In the genomic region with DNA sequence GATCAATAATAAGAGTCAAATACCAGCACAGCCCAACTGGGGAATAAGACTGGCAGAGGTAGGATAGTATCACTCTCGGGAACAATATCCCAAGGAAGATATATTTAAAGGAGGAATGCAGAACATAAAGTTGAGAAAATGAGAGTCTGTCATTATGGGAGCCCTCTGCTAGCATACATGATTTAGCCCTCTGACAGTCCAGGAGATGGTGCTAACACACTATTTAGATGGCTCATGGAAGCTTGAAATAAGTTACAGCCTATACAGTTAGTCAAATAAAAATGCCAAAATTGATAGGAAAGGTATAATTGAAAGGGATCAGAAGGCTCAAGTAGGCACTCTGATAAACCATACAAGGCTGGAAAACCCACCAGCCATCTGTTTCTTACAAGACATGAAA, we compare ENCODE assay signal across 12 cellular contexts.
DNase-seq lines count a peak whose midpoint lies in the region; ATAC-seq, FAIRE-seq and TF ChIP-seq lines count a peak whose summit lies in the region.
"Had no signal": no experiment of that assay in that cellular context is flagged by ENCODE, and none has a peak within 500 bp of the region (broad histone marks: within the 10 kb centered on the region; RNA-seq: fewer than 3 reads in every experiment).

No MANE protein-coding gene starts in this region.

- H2BK12ac ChIP-seq in H1 (ENCODE audit: low read depth, low read length): no peak overlapping the region

- TF ChIP-seq CTCF in GM13977 (IDR thresholded peaks at IDR 0.05; ENCODE audit: extremely low read depth, insufficient read depth, missing control alignments) (peak; percentile 6), OCI-LY7 (conservative IDR thresholded peaks at IDR 0.05; ENCODE audit: low read length) (0 out of 2 replicates have a peak, but pooled peaks have one; percentile 26), H1 (IDR thresholded peaks at IDR 0.05; ENCODE audit: control extremely low read depth in 1 of 3, insufficient read depth in 1 of 3, low read depth in 1 of 3, low read length in 3 of 3) (peak in 2 of 3 experiments; percentile 7 to 35; a peak in 2 of 4 replicates), osteocyte (IDR thresholded peaks at IDR 0.05) (peak; percentile 33)

- no peak overlapping the region for H3K18ac ChIP-seq in H1 (ENCODE audit: extremely low read depth, low read length)

- intact Hi-C loops in OCI-LY7 (cut with micrococcal nuclease; ENCODE audit: unreplicated experiment) (no loop called here), left colon (cut with DNase I, micrococcal nuclease) (no loop called here)

- in situ Hi-C loops in GM13977 (cut with MboI; ENCODE audit: low pct_unique_long_range_greater_than_20kb, low sequenced_read_pairs, unreplicated experiment): no loop called here

- H3K9me3 Mint-ChIP-seq in osteocyte (ENCODE audit: unreplicated experiment): peaks cover 4% of the 10 kb centered on the region

- H2AFZ ChIP-seq in OCI-LY7 (ENCODE audit: low read length) (no peak overlapping the region), H1 (ENCODE audit: low read length) (no peak overlapping the region)

- no peak overlapping the region for H4K91ac ChIP-seq in H1 (replicated peaks; ENCODE audit: insufficient read length, low read length)

- no peaks in the 10 kb centered on the region for H3K79me1 ChIP-seq in H1 (ENCODE audit: low read depth, low read length)

- H3K27me3 Mint-ChIP-seq in osteocyte (ENCODE audit: unreplicated experiment): no peaks in the 10 kb centered on the region

- POLR2A ChIA-PET in OCI-LY7 (lab: Charles Lee) (no interaction called here), H1 (lab: Charles Lee; ENCODE audit: partially characterized antibody) (no interaction called here)

- H2BK15ac ChIP-seq in H1 (ENCODE audit: low read length): no peak overlapping the region

- H3K27me3 ChIP-seq in H1 (replicated peaks in 1 of 4; ENCODE audit: control insufficient read depth in 3 of 4, extremely low read depth in 1 of 4, insufficient read depth in 3 of 4, low read length in 3 of 4): no peaks in the 10 kb centered on the region

- no peak for TF ChIP-seq EP300 in H1 (IDR thresholded peaks at IDR 0.05; ENCODE audit: borderline replicate concordance in 1 of 2, low read depth in 2 of 2, low read length in 2 of 2)

- no peak for DNase-seq in GM13977 (ENCODE audit: low spot score)
- no peak for DNase-seq in OCI-LY7 (ENCODE audit: low spot score)
- no peak for DNase-seq in H1 (ENCODE audit: low read depth in 1 of 2, low spot score in 2 of 2)
- no peak for DNase-seq in osteocyte (ENCODE audit: extremely low spot score, unreplicated experiment)
- DNase-seq in stimulated activated CD4-positive, alpha-beta T cell treated with anti-CD3 and anti-CD28 coated beads, Interleukin-4, amount 100 ng/mL, for 4 hours: no peak
- DNase-seq in left colon: no peak
- DNase-seq: activated CD8-positive, alpha-beta memory T cell treated with anti-CD3 and anti-CD28 coated beads, Interleukin-2, amount 50 U/mL, for 4 hours; glutamatergic neuron; mucosa of descending colon; NCI-H748 treated with DMSO at 0.1 percent for 48 hours had no signal

- H3K23ac ChIP-seq in H1 (ENCODE audit: insufficient read length): no peak overlapping the region

- BruUV-seq in OCI-LY7 (replicated peaks; lab: Mats Ljungman, UMichigan): no TSS peak

- H3K27ac ChIP-seq in OCI-LY7 (ENCODE audit: low read depth, low read length, poor library complexity, severe bottlenecking) (no peak overlapping the region), H1 (ENCODE audit: low read depth, low read length) (no peak overlapping the region)
- H3K27ac ChIP-seq: skin epidermis had no signal

- H3K79me2 ChIP-seq in OCI-LY7 (ENCODE audit: insufficient read depth, low read depth, low read length) (no peaks in the 10 kb centered on the region), H1 (ENCODE audit: control insufficient read depth in 1 of 2, insufficient read depth in 2 of 2, low read length in 2 of 2) (no peaks in the 10 kb centered on the region)

- ATAC-seq in HG02610 (IDR thresholded peaks at IDR 0.05; ENCODE audit: unreplicated experiment): no peak
- no peak for ATAC-seq in left colon
- ATAC-seq: mucosa of descending colon had no signal

- H3K23me2 ChIP-seq in H1 (ENCODE audit: low read depth, low read length): no peaks in the 10 kb centered on the region

- CTCF ChIA-PET in OCI-LY7 (lab: Charles Lee; ENCODE audit: unreplicated experiment): no interaction called here
- CTCF ChIA-PET in H1 (lab: Charles Lee; ENCODE audit: partially characterized antibody): interaction anchor here (1.1 to 2.4 kb wide), 3 partner anchors 142 to 272 kb away, joined by 3 to 5 read pairs (median 3); no protein-coding TSS in a partner anchor

- no peak overlapping the region for H3K9ac ChIP-seq in H1 (replicated peaks in 1 of 4; ENCODE audit: extremely low read depth in 1 of 4, low read depth in 3 of 4, low read length in 3 of 4)

- H3K27ac Mint-ChIP-seq in osteocyte (ENCODE audit: unreplicated experiment): no peak overlapping the region

- no peak overlapping the region for H2BK120ac ChIP-seq in H1 (replicated peaks; ENCODE audit: low read depth, low read length)

- no peak overlapping the region for H3K56ac ChIP-seq in H1 (replicated peaks; ENCODE audit: insufficient read length, low read depth, low read length)

- peak; percentile 48 to 56 for TF ChIP-seq RAD21 in H1 (IDR thresholded peaks at IDR 0.05 in 1 of 2, conservative IDR thresholded peaks at IDR 0.05 in 1 of 2; ENCODE audit: low read depth in 2 of 2, low read length in 2 of 2)

- no peak overlapping the region for H2BK20ac ChIP-seq in H1 (ENCODE audit: low read length)

- no peaks in the 10 kb centered on the region for H3K36me3 ChIP-seq in OCI-LY7 (ENCODE audit: insufficient read depth, low read length)
- no peaks in the 10 kb centered on the region for H3K36me3 ChIP-seq in H1 (ENCODE audit: control insufficient read depth in 2 of 4, insufficient read depth in 4 of 4, low read length in 3 of 4)

- H3K9me3 ChIP-seq in OCI-LY7 (ENCODE audit: low read length): no peaks in the 10 kb centered on the region
- H3K9me3 ChIP-seq in H1 (ENCODE audit: insufficient read depth in 2 of 2, low read depth in 1 of 2, low read length in 1 of 2): no peaks in the 10 kb centered on the region; a peak in 1 of 4 replicates
- H3K9me3 ChIP-seq: mucosa of descending colon had no signal

- H2BK5ac ChIP-seq in H1 (ENCODE audit: low read depth, low read length): no peak overlapping the region

- no peaks in the 10 kb centered on the region for H3K9me2 ChIP-seq in OCI-LY7 (ENCODE audit: insufficient read depth, low read length)

- no peaks in the 10 kb centered on the region for H3K4me1 Mint-ChIP-seq in osteocyte (ENCODE audit: unreplicated experiment)

- no peak overlapping the region for H3K14ac ChIP-seq in H1 (ENCODE audit: insufficient read length)

- no peak overlapping the region for H4K5ac ChIP-seq in H1 (ENCODE audit: insufficient read length, low read depth, low read length)

- WGBS in H1 (ENCODE audit: extremely low coverage in 1 of 2, insufficient coverage in 1 of 2, insufficient read length in 1 of 2, insufficient replicate concordance in 2 of 2, low coverage in 1 of 2, low lambda C conversion rate in 2 of 2, missing lambda C conversion rate in 1 of 2), 2 experiments: 96% methylated on average over 1 of the region's 1 CpG; no CpG with 5 or more reads in 1 of the 2 experiments

- no peak overlapping the region for H2AK5ac ChIP-seq in H1 (ENCODE audit: low read depth, low read length)

- no peak overlapping the region for H4K8ac ChIP-seq in H1 (ENCODE audit: extremely low read depth, insufficient read depth, low read length)

- TF ChIP-seq POLR2A in H1 (IDR thresholded peaks at IDR 0.05; ENCODE audit: control extremely low read depth in 1 of 2, low read depth in 2 of 2, low read length in 2 of 2): no peak

- no peak overlapping the region for H3K4me3 Mint-ChIP-seq in osteocyte (ENCODE audit: unreplicated experiment)

- H3K4me2 ChIP-seq in OCI-LY7 (ENCODE audit: low read length) (no peak overlapping the region), H1 (ENCODE audit: insufficient read depth in 1 of 2, low read depth in 2 of 2, low read length in 2 of 2) (no peak overlapping the region)

- FAIRE-seq in H1 (lab: Jason Lieb, UNC): no peak

- no peak overlapping the region for H3K4me3 ChIP-seq in OCI-LY7 (ENCODE audit: low read depth, low read length, poor library complexity, severe bottlenecking)
- H3K4me3 ChIP-seq in H1 (ENCODE audit: extremely low read depth in 1 of 4, insufficient read depth in 2 of 4, low read depth in 3 of 4, low read length in 4 of 4): no peak overlapping the region
- H3K4me3 ChIP-seq: mucosa of descending colon, skin epidermis had no signal

- no peak overlapping the region for H3K4ac ChIP-seq in H1 (replicated peaks; ENCODE audit: insufficient read length, low read depth, low read length)

- H3K36me3 Mint-ChIP-seq in osteocyte (ENCODE audit: unreplicated experiment): no peaks in the 10 kb centered on the region

- no peaks in the 10 kb centered on the region for H4K20me1 ChIP-seq in OCI-LY7 (ENCODE audit: insufficient read depth, low read length)
- no peaks in the 10 kb centered on the region for H4K20me1 ChIP-seq in H1 (replicated peaks in 1 of 2; ENCODE audit: control insufficient read depth in 1 of 2, insufficient read depth in 2 of 2, low read length in 2 of 2)

- H3K4me1 ChIP-seq in OCI-LY7 (ENCODE audit: insufficient read depth, low read length, poor library complexity, severe bottlenecking) (no peaks in the 10 kb centered on the region), H1 (replicated peaks in 1 of 4; ENCODE audit: control insufficient read depth in 3 of 4, insufficient read depth in 4 of 4, low read length in 3 of 4) (no peaks in the 10 kb centered on the region)

TF ChIP-seq in H1, 55 proteins besides CTCF, POLR2A, EP300 and RAD21:
- TF ChIP-seq EZH2 (IDR thresholded peaks at IDR 0.05; ENCODE audit: low read depth, low read length, severe bottlenecking) (no peak), CREB1 (IDR thresholded peaks at IDR 0.05) (no peak), SP4 (IDR thresholded peaks at IDR 0.05; ENCODE audit: low read length) (no peak), CBX5 (IDR thresholded peaks at IDR 0.05; ENCODE audit: low read depth, low read length) (no peak), GABPA (IDR thresholded peaks at IDR 0.05; ENCODE audit: borderline replicate concordance, insufficient read depth, low read length) (no peak), TCF12 (IDR thresholded peaks at IDR 0.05; ENCODE audit: low read depth, low read length) (no peak), TAF7 (optimal IDR thresholded peaks at IDR 0.05; ENCODE audit: borderline replicate concordance, low read depth, low read length) (no peak), SP1 (IDR thresholded peaks at IDR 0.05; ENCODE audit: low read depth, low read length) (no peak), ASH2L (IDR thresholded peaks at IDR 0.05; ENCODE audit: low read length) (no peak), SUZ12 (IDR thresholded peaks at IDR 0.05; ENCODE audit: low read length) (no peak), GTF2F1 (IDR thresholded peaks at IDR 0.05; ENCODE audit: borderline replicate concordance, low read depth, low read length) (no peak)
